Comparison of ENCODE assay signal across 8 cellular contexts in the genomic region with DNA sequence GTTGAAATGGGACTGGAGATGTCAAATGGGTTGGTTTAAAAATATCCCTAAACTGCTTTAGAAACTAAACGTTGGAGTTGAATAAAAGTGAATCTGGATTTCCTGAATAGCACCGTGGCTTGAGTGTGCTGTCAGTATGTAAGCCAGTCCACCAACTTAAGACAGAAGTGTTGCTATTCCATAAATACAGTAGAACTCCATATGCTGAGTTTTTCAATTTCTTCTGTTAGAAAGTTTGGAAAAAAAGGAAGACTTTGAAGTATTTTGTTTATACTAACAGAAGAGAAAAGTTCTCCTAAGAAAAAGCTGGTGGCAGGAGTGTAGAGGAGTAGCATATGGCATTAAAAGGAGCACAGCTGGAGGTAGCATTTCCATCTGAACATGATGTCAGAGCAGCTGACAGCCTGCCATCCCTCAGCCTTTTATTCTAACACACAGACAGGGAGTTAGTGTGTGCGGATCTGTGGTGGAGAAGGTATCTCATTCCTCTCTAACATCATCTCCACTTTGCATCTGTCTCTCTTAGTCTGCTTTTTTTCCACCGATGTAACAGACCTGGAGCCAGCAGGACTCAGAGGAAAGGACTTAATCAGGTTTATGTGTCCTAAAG. TPM values are rescaled to one million over a fixed set of nuclear protein-coding genes. Genes with fewer than 3 reads are reported as not detected.
A peak's percentile ranks its signal among the peaks of the same experiment; 100 is the strongest.
DNase-seq lines count a peak whose midpoint lies in the region; ATAC-seq and TF ChIP-seq lines count a peak whose summit lies in the region.

A gene (plus strand): TSS at position 449 of the 610 bp plus-strand sequence. CDS start 149 bp downstream, at position 598.

- H3K27me3 ChIP-seq in left lung, result no peaks in the 10 kb centered on the region

- POLR2A ChIA-PET in HEK293 (lab: Yijun Ruan, JAX), result interaction anchor here (1.4 kb wide), 1 partner anchor 12 kb away, joined by 3 read pairs; no protein-coding TSS in a partner anchor

- H3K9me3 ChIP-seq in HEK293 (ENCODE audit: control insufficient read depth, insufficient read depth, low read depth, low read length) (no peaks in the 10 kb centered on the region), left lung (no peaks in the 10 kb centered on the region)

- CTCF ChIA-PET in HEK293 (lab: Yijun Ruan, JAX), result interaction anchor here (0.9 to 2.5 kb wide), 3 partner anchors 27 to 222 kb away, joined by 3 to 10 read pairs (median 3); no protein-coding TSS in a partner anchor

- ATAC-seq in left lung (no peak), HG03342 (IDR thresholded peaks at IDR 0.05; ENCODE audit: unreplicated experiment) (no peak)

- peak within 1 kb of the TSS; percentile 45; the same call in 1 of the 2 replicates for H3K27ac ChIP-seq in HEK293 (ENCODE audit: extremely low read depth, low read depth, low read length)
- peak within 1 kb of the TSS; percentile 83 for H3K27ac ChIP-seq in cingulate gyrus (ENCODE audit: low read depth, low read length)
- peak within 1 kb of the TSS; percentile 75 to 95 for H3K27ac ChIP-seq in left lung
- H3K27ac ChIP-seq in substantia nigra (ENCODE audit: low read depth, low read length, poor library complexity, severe bottlenecking), result peak within 1 kb of the TSS; percentile 85

- TF ChIP-seq CTCF in AG10803 (conservative IDR thresholded peaks at IDR 0.05; ENCODE audit: low read length), result 0 out of 2 replicates have a peak, but pooled peaks have one; percentile 5
- TF ChIP-seq CTCF in HEK293 (tag by site-specific recombination; IDR thresholded peaks at IDR 0.05), result no peak
- TF ChIP-seq CTCF in left lung (IDR thresholded peaks at IDR 0.05), result no peak

- H3K4me3 ChIP-seq in AG10803 (ENCODE audit: low read length) (peak within 1 kb of the TSS; percentile 84), HEK293 (ENCODE audit: low read depth, low read length) (peak within 1 kb of the TSS; percentile 64), left lung (peak within 1 kb of the TSS; percentile 59 to 70)

- H3K36me3 ChIP-seq in HEK293 (ENCODE audit: control insufficient read depth in 2 of 2, insufficient read depth in 1 of 2, low read length in 2 of 2) (peaks cover 5 to 21% of the 10 kb centered on the region in 2 experiments; a peak in 2 of 3 replicates), left lung (peaks cover 0 to 23% of the 10 kb centered on the region in 2 donors)

- DNase-seq in AG10803 (ENCODE audit: low read depth) (peak; percentile 70), OCI-M1 (lab: John Stamatoyannopoulos, UW) (peak; percentile 46), left lung (no peak), substantia nigra (lab: John Stamatoyannopoulos, UW) (peak in 23 of 49 donors; percentile 8 to 72 (median 35)), KG1 (lab: John Stamatoyannopoulos, UW) (no peak)

- H3K4me1 ChIP-seq in HEK293 (ENCODE audit: control insufficient read depth, insufficient read depth, low read length) (peaks cover 19% of the 10 kb centered on the region), left lung (peaks cover 9 to 43% of the 10 kb centered on the region in 2 donors)

- intact Hi-C loops in left lung (cut with DNase I), result no loop called here

TF ChIP-seq in HEK293, 187 proteins besides CTCF, POLR2A, EP300 and RAD21 (continues in another document):
- TF ChIP-seq ZNF561 (tag by site-specific recombination; IDR thresholded peaks at IDR 0.05; ENCODE audit: borderline replicate concordance) (peak; percentile 75), ZNF157 (tag by site-specific recombination; IDR thresholded peaks at IDR 0.05) (no peak), ZNF426 (tag by site-specific recombination; IDR thresholded peaks at IDR 0.05) (no peak), ZNF776 (tag by site-specific recombination; IDR thresholded peaks at IDR 0.05; ENCODE audit: borderline replicate concordance) (no peak), MZF1 (tag by site-specific recombination; IDR thresholded peaks at IDR 0.05; ENCODE audit: borderline replicate concordance) (no peak), ZBTB21 (tag by site-specific recombination; IDR thresholded peaks at IDR 0.05) (peak; percentile 82), ZNF10 (tag by site-specific recombination; IDR thresholded peaks at IDR 0.05) (no peak), ZEB2 (tag by site-specific recombination; IDR thresholded peaks at IDR 0.05) (peak; percentile 40; the same call in 1 of the 2 replicates), ZXDB (tag by site-specific recombination; IDR thresholded peaks at IDR 0.05) (no peak), ZNF266 (tag by site-specific recombination; IDR thresholded peaks at IDR 0.05; ENCODE audit: low read depth) (no peak), ZNF138 (tag by site-specific recombination; IDR thresholded peaks at IDR 0.05; ENCODE audit: borderline replicate concordance) (no peak), SETDB1 (IDR thresholded peaks at IDR 0.05; ENCODE audit: insufficient read length, low read length) (no peak), ZNF354C (tag by site-specific recombination; IDR thresholded peaks at IDR 0.05; ENCODE audit: borderline replicate concordance, low read depth) (no peak), ZNF792 (tag by site-specific recombination; IDR thresholded peaks at IDR 0.05) (no peak), ZNF510 (tag by site-specific recombination; IDR thresholded peaks at IDR 0.05; ENCODE audit: insufficient replicate concordance) (no peak), ZNF132 (tag by site-specific recombination; IDR thresholded peaks at IDR 0.05; ENCODE audit: borderline replicate concordance) (no peak), ZNF707 (tag by site-specific recombination; IDR thresholded peaks at IDR 0.05) (no peak), ZBTB1 (tag by site-specific recombination; IDR thresholded peaks at IDR 0.05) (no peak), ZSCAN30 (tag by site-specific recombination; IDR thresholded peaks at IDR 0.05) (0 out of 2 replicates have a peak, but pooled peaks have one; percentile 71), ZNF404 (tag by site-specific recombination; IDR thresholded peaks at IDR 0.05) (no peak), ZNF19 (tag by site-specific recombination; IDR thresholded peaks at IDR 0.05; ENCODE audit: low read depth) (no peak), ZNF202 (tag by site-specific recombination; IDR thresholded peaks at IDR 0.05; ENCODE audit: borderline replicate concordance) (no peak), ZNF324 (tag by site-specific recombination; IDR thresholded peaks at IDR 0.05) (no peak)
- TF ChIP-seq, protein P1, sequence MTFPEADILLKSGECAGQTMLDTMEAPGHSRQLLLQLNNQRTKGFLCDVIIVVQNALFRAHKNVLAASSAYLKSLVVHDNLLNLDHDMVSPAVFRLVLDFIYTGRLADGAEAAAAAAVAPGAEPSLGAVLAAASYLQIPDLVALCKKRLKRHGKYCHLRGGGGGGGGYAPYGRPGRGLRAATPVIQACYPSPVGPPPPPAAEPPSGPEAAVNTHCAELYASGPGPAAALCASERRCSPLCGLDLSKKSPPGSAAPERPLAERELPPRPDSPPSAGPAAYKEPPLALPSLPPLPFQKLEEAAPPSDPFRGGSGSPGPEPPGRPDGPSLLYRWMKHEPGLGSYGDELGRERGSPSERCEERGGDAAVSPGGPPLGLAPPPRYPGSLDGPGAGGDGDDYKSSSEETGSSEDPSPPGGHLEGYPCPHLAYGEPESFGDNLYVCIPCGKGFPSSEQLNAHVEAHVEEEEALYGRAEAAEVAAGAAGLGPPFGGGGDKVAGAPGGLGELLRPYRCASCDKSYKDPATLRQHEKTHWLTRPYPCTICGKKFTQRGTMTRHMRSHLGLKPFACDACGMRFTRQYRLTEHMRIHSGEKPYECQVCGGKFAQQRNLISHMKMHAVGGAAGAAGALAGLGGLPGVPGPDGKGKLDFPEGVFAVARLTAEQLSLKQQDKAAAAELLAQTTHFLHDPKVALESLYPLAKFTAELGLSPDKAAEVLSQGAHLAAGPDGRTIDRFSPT (tag by site-specific recombination; IDR thresholded peaks at IDR 0.05), result no peak
- TF ChIP-seq, protein P2, sequence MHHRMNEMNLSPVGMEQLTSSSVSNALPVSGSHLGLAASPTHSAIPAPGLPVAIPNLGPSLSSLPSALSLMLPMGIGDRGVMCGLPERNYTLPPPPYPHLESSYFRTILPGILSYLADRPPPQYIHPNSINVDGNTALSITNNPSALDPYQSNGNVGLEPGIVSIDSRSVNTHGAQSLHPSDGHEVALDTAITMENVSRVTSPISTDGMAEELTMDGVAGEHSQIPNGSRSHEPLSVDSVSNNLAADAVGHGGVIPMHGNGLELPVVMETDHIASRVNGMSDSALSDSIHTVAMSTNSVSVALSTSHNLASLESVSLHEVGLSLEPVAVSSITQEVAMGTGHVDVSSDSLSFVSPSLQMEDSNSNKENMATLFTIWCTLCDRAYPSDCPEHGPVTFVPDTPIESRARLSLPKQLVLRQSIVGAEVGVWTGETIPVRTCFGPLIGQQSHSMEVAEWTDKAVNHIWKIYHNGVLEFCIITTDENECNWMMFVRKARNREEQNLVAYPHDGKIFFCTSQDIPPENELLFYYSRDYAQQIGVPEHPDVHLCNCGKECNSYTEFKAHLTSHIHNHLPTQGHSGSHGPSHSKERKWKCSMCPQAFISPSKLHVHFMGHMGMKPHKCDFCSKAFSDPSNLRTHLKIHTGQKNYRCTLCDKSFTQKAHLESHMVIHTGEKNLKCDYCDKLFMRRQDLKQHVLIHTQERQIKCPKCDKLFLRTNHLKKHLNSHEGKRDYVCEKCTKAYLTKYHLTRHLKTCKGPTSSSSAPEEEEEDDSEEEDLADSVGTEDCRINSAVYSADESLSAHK (tag by site-specific recombination; IDR thresholded peaks at IDR 0.05), result no peak
- TF ChIP-seq, protein P3, sequence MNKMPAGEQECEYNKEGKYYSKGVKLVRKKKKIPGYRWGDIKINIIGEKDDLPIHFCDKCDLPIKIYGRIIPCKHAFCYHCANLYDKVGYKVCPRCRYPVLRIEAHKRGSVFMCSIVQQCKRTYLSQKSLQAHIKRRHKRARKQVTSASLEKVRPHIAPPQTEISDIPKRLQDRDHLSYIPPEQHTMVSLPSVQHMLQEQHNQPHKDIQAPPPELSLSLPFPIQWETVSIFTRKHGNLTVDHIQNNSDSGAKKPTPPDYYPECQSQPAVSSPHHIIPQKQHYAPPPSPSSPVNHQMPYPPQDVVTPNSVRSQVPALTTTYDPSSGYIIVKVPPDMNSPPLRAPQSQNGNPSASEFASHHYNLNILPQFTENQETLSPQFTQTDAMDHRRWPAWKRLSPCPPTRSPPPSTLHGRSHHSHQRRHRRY (tag by site-specific recombination; IDR thresholded peaks at IDR 0.05), result no peak
- TF ChIP-seq, protein P4, sequence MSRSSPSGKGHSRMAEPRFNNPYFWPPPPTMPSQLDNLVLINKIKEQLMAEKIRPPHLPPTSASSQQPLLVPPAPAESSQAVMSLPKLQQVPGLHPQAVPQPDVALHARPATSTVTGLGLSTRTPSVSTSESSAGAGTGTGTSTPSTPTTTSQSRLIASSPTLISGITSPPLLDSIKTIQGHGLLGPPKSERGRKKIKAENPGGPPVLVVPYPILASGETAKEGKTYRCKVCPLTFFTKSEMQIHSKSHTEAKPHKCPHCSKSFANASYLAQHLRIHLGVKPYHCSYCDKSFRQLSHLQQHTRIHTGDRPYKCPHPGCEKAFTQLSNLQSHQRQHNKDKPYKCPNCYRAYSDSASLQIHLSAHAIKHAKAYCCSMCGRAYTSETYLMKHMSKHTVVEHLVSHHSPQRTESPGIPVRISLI (tag by site-specific recombination; IDR thresholded peaks at IDR 0.05), result no peak

RNA-seq across cellular contexts. Expression of the gene that starts here (rescaled TPM):
- 10 to 100 TPM; 20.6 to 23.5 TPM for total RNA-seq in left lung

Comparison
In these comparisons a context has a peak if more than half of its experiments do, and no peak if none do; other contexts are left out.
1. DNase-seq: peak in AG10803 (single experiment) and OCI-M1 (single experiment); none in left lung (0 of 2) and KG1 (single experiment).
2. Peak in every context shown above with its lines, with median percentiles within 50 percentile points of each other: H3K4me3 ChIP-seq and H3K27ac ChIP-seq.